ENCODE assay signal across 1 cellular context in genomic region chr4:139241086-139241783, GRCh38.
TF ChIP-seq lines count a peak whose summit lies in the region.

No MANE protein-coding gene starts in this region.

TF ChIP-seq in GM23338, 12 proteins besides CTCF, POLR2A, EP300 and RAD21 (continued from another document):
- no peak for TF ChIP-seq REST (IDR thresholded peaks at IDR 0.05; ENCODE audit: unreplicated experiment)
- no peak for TF ChIP-seq CREB1 (CRISPR knock-in tag; IDR thresholded peaks at IDR 0.05; ENCODE audit: low read depth)
- TF ChIP-seq, protein P1, sequence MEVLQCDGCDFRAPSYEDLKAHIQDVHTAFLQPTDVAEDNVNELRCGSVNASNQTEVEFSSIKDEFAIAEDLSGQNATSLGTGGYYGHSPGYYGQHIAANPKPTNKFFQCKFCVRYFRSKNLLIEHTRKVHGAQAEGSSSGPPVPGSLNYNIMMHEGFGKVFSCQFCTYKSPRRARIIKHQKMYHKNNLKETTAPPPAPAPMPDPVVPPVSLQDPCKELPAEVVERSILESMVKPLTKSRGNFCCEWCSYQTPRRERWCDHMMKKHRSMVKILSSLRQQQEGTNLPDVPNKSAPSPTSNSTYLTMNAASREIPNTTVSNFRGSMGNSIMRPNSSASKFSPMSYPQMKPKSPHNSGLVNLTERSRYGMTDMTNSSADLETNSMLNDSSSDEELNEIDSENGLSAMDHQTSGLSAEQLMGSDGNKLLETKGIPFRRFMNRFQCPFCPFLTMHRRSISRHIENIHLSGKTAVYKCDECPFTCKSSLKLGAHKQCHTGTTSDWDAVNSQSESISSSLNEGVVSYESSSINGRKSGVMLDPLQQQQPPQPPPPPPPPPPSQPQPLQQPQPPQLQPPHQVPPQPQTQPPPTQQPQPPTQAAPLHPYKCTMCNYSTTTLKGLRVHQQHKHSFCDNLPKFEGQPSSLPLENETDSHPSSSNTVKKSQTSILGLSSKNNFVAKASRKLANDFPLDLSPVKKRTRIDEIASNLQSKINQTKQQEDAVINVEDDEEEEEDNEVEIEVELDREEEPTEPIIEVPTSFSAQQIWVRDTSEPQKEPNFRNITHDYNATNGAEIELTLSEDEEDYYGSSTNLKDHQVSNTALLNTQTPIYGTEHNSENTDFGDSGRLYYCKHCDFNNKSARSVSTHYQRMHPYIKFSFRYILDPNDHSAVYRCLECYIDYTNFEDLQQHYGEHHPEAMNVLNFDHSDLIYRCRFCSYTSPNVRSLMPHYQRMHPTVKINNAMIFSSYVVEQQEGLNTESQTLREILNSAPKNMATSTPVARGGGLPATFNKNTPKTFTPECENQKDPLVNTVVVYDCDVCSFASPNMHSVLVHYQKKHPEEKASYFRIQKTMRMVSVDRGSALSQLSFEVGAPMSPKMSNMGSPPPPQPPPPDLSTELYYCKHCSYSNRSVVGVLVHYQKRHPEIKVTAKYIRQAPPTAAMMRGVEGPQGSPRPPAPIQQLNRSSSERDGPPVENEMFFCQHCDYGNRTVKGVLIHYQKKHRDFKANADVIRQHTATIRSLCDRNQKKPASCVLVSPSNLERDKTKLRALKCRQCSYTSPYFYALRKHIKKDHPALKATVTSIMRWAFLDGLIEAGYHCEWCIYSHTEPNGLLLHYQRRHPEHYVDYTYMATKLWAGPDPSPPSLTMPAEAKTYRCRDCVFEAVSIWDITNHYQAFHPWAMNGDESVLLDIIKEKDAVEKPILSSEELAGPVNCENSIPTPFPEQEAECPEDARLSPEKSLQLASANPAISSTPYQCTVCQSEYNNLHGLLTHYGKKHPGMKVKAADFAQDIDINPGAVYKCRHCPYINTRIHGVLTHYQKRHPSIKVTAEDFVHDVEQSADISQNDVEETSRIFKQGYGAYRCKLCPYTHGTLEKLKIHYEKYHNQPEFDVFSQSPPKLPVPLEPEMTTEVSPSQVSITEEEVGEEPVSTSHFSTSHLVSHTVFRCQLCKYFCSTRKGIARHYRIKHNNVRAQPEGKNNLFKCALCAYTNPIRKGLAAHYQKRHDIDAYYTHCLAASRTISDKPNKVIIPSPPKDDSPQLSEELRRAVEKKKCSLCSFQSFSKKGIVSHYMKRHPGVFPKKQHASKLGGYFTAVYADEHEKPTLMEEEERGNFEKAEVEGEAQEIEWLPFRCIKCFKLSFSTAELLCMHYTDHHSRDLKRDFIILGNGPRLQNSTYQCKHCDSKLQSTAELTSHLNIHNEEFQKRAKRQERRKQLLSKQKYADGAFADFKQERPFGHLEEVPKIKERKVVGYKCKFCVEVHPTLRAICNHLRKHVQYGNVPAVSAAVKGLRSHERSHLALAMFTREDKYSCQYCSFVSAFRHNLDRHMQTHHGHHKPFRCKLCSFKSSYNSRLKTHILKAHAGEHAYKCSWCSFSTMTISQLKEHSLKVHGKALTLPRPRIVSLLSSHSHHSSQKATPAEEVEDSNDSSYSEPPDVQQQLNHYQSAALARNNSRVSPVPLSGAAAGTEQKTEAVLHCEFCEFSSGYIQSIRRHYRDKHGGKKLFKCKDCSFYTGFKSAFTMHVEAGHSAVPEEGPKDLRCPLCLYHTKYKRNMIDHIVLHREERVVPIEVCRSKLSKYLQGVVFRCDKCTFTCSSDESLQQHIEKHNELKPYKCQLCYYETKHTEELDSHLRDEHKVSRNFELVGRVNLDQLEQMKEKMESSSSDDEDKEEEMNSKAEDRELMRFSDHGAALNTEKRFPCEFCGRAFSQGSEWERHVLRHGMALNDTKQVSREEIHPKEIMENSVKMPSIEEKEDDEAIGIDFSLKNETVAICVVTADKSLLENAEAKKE (CRISPR knock-in tag; IDR thresholded peaks at IDR 0.05), result no peak
- TF ChIP-seq POLR2AphosphoS5 (IDR thresholded peaks at IDR 0.05; ENCODE audit: low read depth), result 0 out of 2 replicates have a peak, but pooled peaks have one; percentile 34
- no peak for TF ChIP-seq EZH2phosphoT487 (IDR thresholded peaks at IDR 0.05; ENCODE audit: unreplicated experiment)
- peak; percentile 34; the same call in 1 of the 2 replicates for TF ChIP-seq NANOG (IDR thresholded peaks at IDR 0.05; ENCODE audit: borderline replicate concordance)
- TF ChIP-seq, protein P2, sequence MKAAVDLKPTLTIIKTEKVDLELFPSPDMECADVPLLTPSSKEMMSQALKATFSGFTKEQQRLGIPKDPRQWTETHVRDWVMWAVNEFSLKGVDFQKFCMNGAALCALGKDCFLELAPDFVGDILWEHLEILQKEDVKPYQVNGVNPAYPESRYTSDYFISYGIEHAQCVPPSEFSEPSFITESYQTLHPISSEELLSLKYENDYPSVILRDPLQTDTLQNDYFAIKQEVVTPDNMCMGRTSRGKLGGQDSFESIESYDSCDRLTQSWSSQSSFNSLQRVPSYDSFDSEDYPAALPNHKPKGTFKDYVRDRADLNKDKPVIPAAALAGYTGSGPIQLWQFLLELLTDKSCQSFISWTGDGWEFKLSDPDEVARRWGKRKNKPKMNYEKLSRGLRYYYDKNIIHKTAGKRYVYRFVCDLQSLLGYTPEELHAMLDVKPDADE (IDR thresholded peaks at IDR 0.05), result no peak
- TF ChIP-seq EZH2 (IDR thresholded peaks at IDR 0.05; ENCODE audit: low read depth, unreplicated experiment), result no peak
